8 cellular contexts compared by ENCODE assay signal in the genomic region with DNA sequence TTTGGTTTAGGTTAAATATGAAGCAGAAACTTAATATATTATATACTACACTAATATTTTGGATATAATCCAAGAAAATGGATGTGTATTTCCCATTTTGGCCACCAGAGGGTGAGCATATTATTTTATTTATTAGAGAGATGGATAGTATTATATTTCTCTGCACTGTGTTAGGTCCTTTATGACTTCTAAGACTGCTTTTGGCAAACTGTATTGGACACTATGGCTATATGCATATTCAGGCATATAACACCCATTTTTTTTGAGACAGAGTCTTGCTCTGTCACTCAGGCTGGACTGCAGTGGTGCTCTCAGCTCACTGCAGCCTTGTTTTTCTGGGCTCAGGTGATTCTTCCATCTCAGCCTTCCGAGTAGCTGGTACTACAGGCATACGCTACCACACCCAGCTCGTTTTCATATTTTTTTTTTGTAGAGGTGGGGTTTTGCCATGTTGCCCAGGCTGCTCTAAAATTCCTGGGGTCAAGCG. TPM values are rescaled to one million over a fixed set of nuclear protein-coding genes. Genes with fewer than 3 reads are reported as not detected.
DNase-seq lines count a peak whose midpoint lies in the region; FAIRE-seq and TF ChIP-seq lines count a peak whose summit lies in the region.

No MANE protein-coding gene starts in this region.

- POLR2A ChIA-PET in A673 (lab: Charles Lee; ENCODE audit: low non-redundant PET), result no interaction called here

- FAIRE-seq in GM12891 (lab: Jason Lieb, UNC), result no peak

- CTCF ChIA-PET in A673 (lab: Charles Lee), result no interaction called here

- no peaks in the 10 kb centered on the region for H3K36me3 Mint-ChIP-seq in endothelial cell (ENCODE audit: low read depth, unreplicated experiment)

- TF ChIP-seq CTCF in A673 (conservative IDR thresholded peaks at IDR 0.05; ENCODE audit: low read depth, low read length), result peak; percentile 77
- TF ChIP-seq CTCF in GM12874 (IDR thresholded peaks at IDR 0.05; ENCODE audit: insufficient read depth, low read depth, low read length), result peak; percentile 18; the same call in 1 of the 2 replicates
- TF ChIP-seq CTCF in endothelial cell (IDR thresholded peaks at IDR 0.05; ENCODE audit: unreplicated experiment), result peak; percentile 99
- peak; percentile 70 for TF ChIP-seq CTCF in osteoblast (IDR thresholded peaks at IDR 0.05; ENCODE audit: extremely low read depth, low read depth, low read length)

- no peaks in the 10 kb centered on the region for H3K9me3 Mint-ChIP-seq in endothelial cell (ENCODE audit: unreplicated experiment)

- DNase-seq in A673 (ENCODE audit: low spot score), result peak; percentile 55
- DNase-seq in NCI-H69 (lab: John Stamatoyannopoulos, UW), result peak; percentile 11
- DNase-seq in endothelial cell (ENCODE audit: low spot score), result no peak
- no peak for DNase-seq in osteoblast (ENCODE audit: insufficient read length, low spot score, missing footprints)
- no peak for DNase-seq in nucleus accumbens (lab: John Stamatoyannopoulos, UW)
- no peak for DNase-seq in activated CD8-positive, alpha-beta memory T cell treated with anti-CD3 and anti-CD28 coated beads, Interleukin-2, amount 50 U/mL, for 48 hours
- DNase-seq in GM12891 (ENCODE audit: insufficient read length, low spot score), result no peak

- H3K4me3 ChIP-seq in A673 (ENCODE audit: low read depth, low read length, poor library complexity, severe bottlenecking) (no peak overlapping the region), osteoblast (ENCODE audit: insufficient read depth, low read length) (no peak overlapping the region)

- TF ChIP-seq POLR2A in GM12891 (IDR thresholded peaks at IDR 0.05; ENCODE audit: low read depth, low read length), result no peak

- H3K79me2 ChIP-seq in osteoblast (ENCODE audit: insufficient read depth, low read length), result no peaks in the 10 kb centered on the region

- H3K27me3 ChIP-seq in A673 (replicated peaks; ENCODE audit: insufficient read depth, low read depth, low read length, poor library complexity), result no peaks in the 10 kb centered on the region
- no peaks in the 10 kb centered on the region for H3K27me3 ChIP-seq in osteoblast (ENCODE audit: insufficient read depth, low read length)

- H3K27me3 Mint-ChIP-seq in endothelial cell (ENCODE audit: unreplicated experiment), result no peaks in the 10 kb centered on the region

- no peaks in the 10 kb centered on the region for H4K20me1 ChIP-seq in osteoblast (ENCODE audit: insufficient read depth, low read length)

- no peak overlapping the region for H3K27ac Mint-ChIP-seq in endothelial cell (ENCODE audit: unreplicated experiment)

- no peak overlapping the region for H3K4me2 ChIP-seq in osteoblast (ENCODE audit: insufficient read depth, low read length)

- BruUV-seq in A673 (replicated peaks; lab: Mats Ljungman, UMichigan), result no TSS peak

- H3K4me1 Mint-ChIP-seq in endothelial cell (ENCODE audit: unreplicated experiment), result no peaks in the 10 kb centered on the region

- H3K36me3 ChIP-seq in A673 (ENCODE audit: insufficient read depth, low read length, poor library complexity, severe bottlenecking) (no peaks in the 10 kb centered on the region), osteoblast (ENCODE audit: insufficient read depth, low read length) (no peaks in the 10 kb centered on the region)

- H3K9me3 ChIP-seq in A673 (ENCODE audit: low read depth, low read length, poor library complexity, severe bottlenecking), result peaks cover 4% of the 10 kb centered on the region
- H3K9me3 ChIP-seq in osteoblast (ENCODE audit: low read depth, low read length), result no peaks in the 10 kb centered on the region

- no peaks in the 10 kb centered on the region for H3K4me1 ChIP-seq in A673 (ENCODE audit: insufficient read depth, low read length, poor library complexity, severe bottlenecking)
- no peaks in the 10 kb centered on the region for H3K4me1 ChIP-seq in osteoblast (ENCODE audit: insufficient read depth, low read length)

- intact Hi-C loops in A673 (cut with micrococcal nuclease; ENCODE audit: unreplicated experiment), result no loop called here

- H3K27ac ChIP-seq in A673 (ENCODE audit: low read depth, low read length, poor library complexity, severe bottlenecking) (no peak overlapping the region), osteoblast (ENCODE audit: low read depth, low read length) (no peak overlapping the region)

- H3K4me3 Mint-ChIP-seq in endothelial cell (ENCODE audit: unreplicated experiment), result no peak overlapping the region

- no peak overlapping the region for H2AFZ ChIP-seq in osteoblast (ENCODE audit: low read length)

TF ChIP-seq in GM12891, 5 proteins besides CTCF, POLR2A, EP300 and RAD21:
- TF ChIP-seq PAX5 (IDR thresholded peaks at IDR 0.05; ENCODE audit: insufficient read depth, low read length, severe bottlenecking) (no peak), TAF1 (IDR thresholded peaks at IDR 0.05; ENCODE audit: low read depth, low read length) (no peak), POLR2AphosphoS5 (IDR thresholded peaks at IDR 0.05; ENCODE audit: low read depth, low read length) (no peak), POU2F2 (IDR thresholded peaks at IDR 0.05; ENCODE audit: low read depth, low read length) (no peak), SPI1 (IDR thresholded peaks at IDR 0.05; ENCODE audit: low read depth, low read length) (no peak)
TF ChIP-seq in GM12891: peak in this region for 0.

RNA-seq across cellular contexts. Expression of a gene that starts 17.8 kb away (rescaled TPM):
- total RNA-seq in A673 (2021) (10.7 and 12.1 TPM in 2 replicates), endothelial cell (ENCODE audit: unreplicated experiment) (30.6 TPM), osteoblast (126 and 128 TPM in 2 replicates)
- polyA plus RNA-seq in GM12891 (2012; ENCODE audit: low read depth, missing spikeins), result 50.0 TPM

RNA-seq across cellular contexts. Expression of a gene that starts 52.1 kb away (rescaled TPM):
- total RNA-seq in A673 (2021) (17.8 and 21.6 TPM in 2 replicates), endothelial cell (ENCODE audit: unreplicated experiment) (4.7 TPM), osteoblast (11.9 and 13.6 TPM in 2 replicates)
- polyA plus RNA-seq in GM12891 (2012; ENCODE audit: low read depth, missing spikeins), result 3.8 TPM

RNA-seq across cellular contexts. Expression of a gene that starts 52.4 kb away (rescaled TPM):
- 70.7 and 75.0 TPM in 2 replicates for total RNA-seq in A673 (2021)
- total RNA-seq in endothelial cell (ENCODE audit: unreplicated experiment), result 20.9 TPM
- 10.5 and 13.3 TPM in 2 replicates for total RNA-seq in osteoblast
- 56.7 TPM for polyA plus RNA-seq in GM12891 (2012; ENCODE audit: low read depth, missing spikeins)

Comparison
In these comparisons a context has a peak if more than half of its experiments do, and no peak if none do; other contexts are left out.
1. DNase-seq: peak in A673 (single experiment) and NCI-H69 (single experiment); none in endothelial cell (single experiment), osteoblast (single experiment), nucleus accumbens (0 of 56), activated CD8-positive, alpha-beta memory T cell treated with anti-CD3 and anti-CD28 coated beads, Interleukin-2, amount 50 U/mL, for 48 hours (single experiment) and GM12891 (single experiment).
2. CTCF ChIP-seq: peak in every context shown above with its lines; median percentile 99 in endothelial cell; 77 in A673; 70 in osteoblast; 18 in GM12874.